ENCODE assay signal across 2 cellular contexts in the genomic region with DNA sequence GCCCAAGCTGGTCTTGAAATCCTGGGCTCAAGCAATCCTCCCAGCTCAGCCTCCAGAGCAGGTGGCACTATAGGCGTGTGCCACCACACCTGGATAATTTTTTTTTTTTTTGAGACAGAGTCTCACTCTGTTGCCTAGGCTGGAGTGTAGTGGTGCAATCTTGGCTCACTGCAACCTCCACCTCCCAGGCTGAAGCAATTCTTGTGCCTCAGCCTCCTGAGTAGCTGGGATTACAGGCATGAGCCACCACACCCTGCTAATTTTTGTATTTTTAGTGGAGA. TPM values are rescaled to one million over a fixed set of nuclear protein-coding genes. Genes with fewer than 3 reads are reported as not detected.
"Had no signal": no experiment of that assay in that cellular context is flagged by ENCODE, and none has a peak within 500 bp of the region (broad histone marks: within the 10 kb centered on the region; RNA-seq: fewer than 3 reads in every experiment).

No MANE protein-coding gene starts in this region.

RNA-seq across cellular contexts. Expression of gene GTF2IRD1, which starts 16.5 kb away (rescaled TPM):
- total RNA-seq: natural killer cell had no signal
- polyA plus RNA-seq: naive thymus-derived CD8-positive, alpha-beta T cell had no signal
